Comparison of ENCODE assay signal across 29 cellular contexts in genomic region chr3:189094539-189094938, GRCh38.
DNase-seq lines count a peak whose midpoint lies in the region; ATAC-seq, FAIRE-seq and TF ChIP-seq lines count a peak whose summit lies in the region.
"Had no signal": no experiment of that assay in that cellular context is flagged by ENCODE, and none has a peak within 500 bp of the region (broad histone marks: within the 10 kb centered on the region; RNA-seq: fewer than 3 reads in every experiment).

No MANE protein-coding gene starts in this region.

- H3K27ac ChIP-seq in K562 (ENCODE audit: extremely low read depth, low read depth, low read length): no peak overlapping the region
- H3K27ac ChIP-seq: A549, SK-N-MC had no signal

- BruUV-seq in K562 (replicated peaks; lab: Mats Ljungman, UMichigan): no TSS peak

- no peak for FAIRE-seq in GM12891 (lab: Jason Lieb, UNC)
- no peak for FAIRE-seq in K562 (lab: Jason Lieb, UNC)
- FAIRE-seq: A549, GM18507, H54 had no signal

- no peak for ATAC-seq in K562
- ATAC-seq: A549 had no signal

- no peak for TF ChIP-seq RAD21 in K562 (CRISPR knock-in tag; conservative IDR thresholded peaks at IDR 0.05 in 1 of 2, IDR thresholded peaks at IDR 0.05 in 1 of 2)

- H4K20me1 ChIP-seq in K562 (replicated peaks; ENCODE audit: control insufficient read depth, insufficient read depth, low read length): no peaks in the 10 kb centered on the region

- TF ChIP-seq POLR2A in GM12891 (IDR thresholded peaks at IDR 0.05; ENCODE audit: low read depth, low read length): no peak
- no peak for TF ChIP-seq POLR2A in K562 (conservative IDR thresholded peaks at IDR 0.05)

- no peak overlapping the region for H3K4me2 ChIP-seq in K562 (ENCODE audit: insufficient read depth, low read length)
- H3K4me2 ChIP-seq: A549 had no signal

- H2AFZ ChIP-seq in K562 (ENCODE audit: low read depth, low read length): no peak overlapping the region

- H3K9ac ChIP-seq in K562 (ENCODE audit: insufficient read depth in 1 of 2, low read depth in 2 of 2, low read length in 2 of 2): no peak overlapping the region

- POLR2A ChIA-PET in K562 (lab: Yijun Ruan, JAX): no interaction called here

- in situ Hi-C loops in K562 (cut with MboI): no loop called here
- in situ Hi-C loops in GM13977 (cut with MboI; ENCODE audit: low pct_unique_long_range_greater_than_20kb, low sequenced_read_pairs, unreplicated experiment): no loop called here

- no peak for TF ChIP-seq EP300 in K562 (IDR thresholded peaks at IDR 0.05; ENCODE audit: low read length)

- no peaks in the 10 kb centered on the region for H3K9me3 ChIP-seq in K562 (replicated peaks; ENCODE audit: control insufficient read depth, insufficient read depth, low read depth, low read length)
- H3K9me3 ChIP-seq: A549 had no signal

- no peak for TF ChIP-seq CTCF in K562 (IDR thresholded peaks at IDR 0.05 in 2 of 3, conservative IDR thresholded peaks at IDR 0.05 in 1 of 3; ENCODE audit: insufficient read depth in 2 of 3, low read depth in 1 of 3, low read length in 3 of 3)
- TF ChIP-seq CTCF in GM13977 (IDR thresholded peaks at IDR 0.05; ENCODE audit: extremely low read depth, insufficient read depth, missing control alignments): no peak

- H3K4me1 ChIP-seq in K562 (replicated peaks in 1 of 2; ENCODE audit: control insufficient read depth in 2 of 2, insufficient read depth in 2 of 2, low read length in 2 of 2): no peaks in the 10 kb centered on the region
- H3K4me1 ChIP-seq: A549 had no signal

- CTCF ChIA-PET in K562 (lab: Yijun Ruan, JAX; ENCODE audit: low intra/inter-chr PET ratio): no interaction called here

- H3K4me3 ChIP-seq in K562: no peak overlapping the region
- H3K4me3 ChIP-seq: A549, SK-N-MC had no signal

- no peaks in the 10 kb centered on the region for H3K27me3 ChIP-seq in K562 (ENCODE audit: control insufficient read depth in 2 of 2, insufficient read depth in 2 of 2, low read length in 2 of 2)

- no peaks in the 10 kb centered on the region for H3K9me1 ChIP-seq in K562 (ENCODE audit: control insufficient read depth, insufficient read depth, low read length)

- 0% methylated on average over 6 of the region's 6 CpGs for WGBS in K562 (ENCODE audit: insufficient coverage, low coverage, missing lambda C conversion rate)

- H3K36me3 ChIP-seq in K562 (ENCODE audit: control insufficient read depth, insufficient read depth, low read length): no peaks in the 10 kb centered on the region

- no peak for DNase-seq in GM12891 (ENCODE audit: insufficient read length, low spot score)
- DNase-seq in NCI-H1436 (lab: John Stamatoyannopoulos, UW): peak; percentile 56
- DNase-seq in NCI-H345 treated with DMSO at 0.1 percent for 48 hours (lab: John Stamatoyannopoulos, UW; ENCODE audit: unreplicated experiment): peak; percentile 16
- DNase-seq in K562 (ENCODE audit: extremely low read depth in 1 of 4, low spot score in 3 of 4): no peak
- DNase-seq in activated T-cell treated with anti-CD3 and anti-CD28 coated beads for 4 hours: no peak
- DNase-seq in NCI-H1048 (lab: John Stamatoyannopoulos, UW): no peak
- no peak for DNase-seq in 8988T
- DNase-seq in GM13977 (ENCODE audit: low spot score): no peak
- DNase-seq: AML-193; C1 segment of cervical spinal cord; CD4-positive, alpha-beta memory T cell; COR-L47; DMS53; EL; GF-D8; Kasumi-1; NCI-H2029 treated with DMSO at 0.1 percent for 48 hours; NCI-H2171; NCI-H226; NCI-H526; NCI-H82; RPMI8226; SIG-M5; SW 1271; T-helper 9 cell had no signal

- intact Hi-C loops in K562 (cut with micrococcal nuclease): no loop called here

- H3K79me2 ChIP-seq in K562 (ENCODE audit: control insufficient read depth, insufficient read depth, low read length): no peaks in the 10 kb centered on the region

TF ChIP-seq in GM12891, 5 proteins besides CTCF, POLR2A, EP300 and RAD21:
- TF ChIP-seq SPI1 (IDR thresholded peaks at IDR 0.05; ENCODE audit: low read depth, low read length) (peak; percentile 68), POU2F2 (IDR thresholded peaks at IDR 0.05; ENCODE audit: low read depth, low read length) (no peak), TAF1 (IDR thresholded peaks at IDR 0.05; ENCODE audit: low read depth, low read length) (no peak)

TF ChIP-seq in K562, 482 proteins besides CTCF, POLR2A, EP300 and RAD21:
- no peak for TF ChIP-seq ZKSCAN8 (CRISPR knock-in tag; IDR thresholded peaks at IDR 0.05)
- no peak for TF ChIP-seq YY1 (IDR thresholded peaks at IDR 0.05; ENCODE audit: borderline replicate concordance in 1 of 3, control insufficient read depth in 1 of 3, extremely low read depth in 1 of 3, insufficient read depth in 3 of 3, insufficient read length in 1 of 3, insufficient replicate concordance in 2 of 3, low read depth in 1 of 3, low read length in 2 of 3)
- no peak for TF ChIP-seq NR1H2 (CRISPR knock-in tag; IDR thresholded peaks at IDR 0.05)
- no peak for TF ChIP-seq KDM4B (IDR thresholded peaks at IDR 0.05; ENCODE audit: borderline replicate concordance in 2 of 2, low read depth in 1 of 2)
- TF ChIP-seq SPI1 (IDR thresholded peaks at IDR 0.05; ENCODE audit: borderline replicate concordance, low read depth, low read length): 0 out of 2 replicates have a peak, but pooled peaks have one; percentile 46
TF ChIP-seq in K562: peak in this region for 1.

Comparison
In these comparisons a context has a peak if more than half of its experiments do, and no peak if none do; other contexts are left out.
1. DNase-seq: peak in NCI-H1436 (single experiment) and NCI-H345 treated with DMSO at 0.1 percent for 48 hours (single experiment); none in GM12891 (single experiment), K562 (0 of 4), activated T-cell treated with anti-CD3 and anti-CD28 coated beads for 4 hours (single experiment), NCI-H1048 (single experiment), 8988T (single experiment) and GM13977 (single experiment).